In the genomic region with DNA sequence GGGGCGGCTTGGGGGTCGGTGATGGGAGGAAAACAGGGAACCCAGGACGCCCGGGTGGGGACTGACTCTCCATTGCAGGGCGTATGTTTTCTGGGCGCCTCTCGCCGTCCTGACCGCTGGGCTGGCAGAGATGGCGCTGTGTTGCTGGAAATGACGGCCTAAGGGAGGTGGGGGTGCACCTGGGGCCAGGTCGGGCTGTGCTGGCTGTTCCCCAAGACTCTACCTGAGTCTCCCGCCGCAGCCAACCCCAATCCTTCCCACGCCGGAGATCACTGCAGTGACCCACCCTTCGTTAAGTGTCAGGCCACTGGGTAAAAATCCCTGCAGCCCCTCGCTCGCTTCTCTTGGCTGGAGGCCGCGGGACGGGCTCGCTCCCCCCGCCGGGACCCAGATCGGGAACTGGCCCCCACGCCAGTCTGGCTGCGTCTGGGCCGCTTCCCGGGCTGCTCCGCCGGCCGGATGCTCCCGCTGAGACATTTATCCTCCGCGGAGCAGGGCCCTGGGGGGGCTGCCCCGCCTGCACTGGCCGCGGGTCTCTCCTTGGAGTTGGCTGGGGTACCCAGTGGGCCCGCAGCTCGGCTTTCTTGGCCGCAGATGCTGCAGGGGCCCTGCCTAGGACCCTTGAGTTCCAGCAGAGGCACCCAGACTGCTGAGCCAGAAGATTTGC, we compare ENCODE assay signal across 1 cellular context.
A peak's percentile ranks its signal among the peaks of the same experiment; 100 is the strongest.
TF ChIP-seq lines count a peak whose summit lies in the region.

No MANE protein-coding gene starts in this region.

TF ChIP-seq in HepG2, 621 proteins besides CTCF, POLR2A, EP300 and RAD21 (continued from another document and continues in another):
- TF ChIP-seq, protein P1, sequence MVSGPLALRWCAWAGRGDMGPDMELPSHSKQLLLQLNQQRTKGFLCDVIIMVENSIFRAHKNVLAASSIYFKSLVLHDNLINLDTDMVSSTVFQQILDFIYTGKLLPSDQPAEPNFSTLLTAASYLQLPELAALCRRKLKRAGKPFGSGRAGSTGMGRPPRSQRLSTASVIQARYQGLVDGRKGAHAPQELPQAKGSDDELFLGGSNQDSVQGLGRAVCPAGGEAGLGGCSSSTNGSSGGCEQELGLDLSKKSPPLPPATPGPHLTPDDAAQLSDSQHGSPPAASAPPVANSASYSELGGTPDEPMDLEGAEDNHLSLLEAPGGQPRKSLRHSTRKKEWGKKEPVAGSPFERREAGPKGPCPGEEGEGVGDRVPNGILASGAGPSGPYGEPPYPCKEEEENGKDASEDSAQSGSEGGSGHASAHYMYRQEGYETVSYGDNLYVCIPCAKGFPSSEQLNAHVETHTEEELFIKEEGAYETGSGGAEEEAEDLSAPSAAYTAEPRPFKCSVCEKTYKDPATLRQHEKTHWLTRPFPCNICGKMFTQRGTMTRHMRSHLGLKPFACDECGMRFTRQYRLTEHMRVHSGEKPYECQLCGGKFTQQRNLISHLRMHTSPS (CRISPR knock-in tag; IDR thresholded peaks at IDR 0.05; ENCODE audit: low read depth), result no peak
- TF ChIP-seq, protein P2, sequence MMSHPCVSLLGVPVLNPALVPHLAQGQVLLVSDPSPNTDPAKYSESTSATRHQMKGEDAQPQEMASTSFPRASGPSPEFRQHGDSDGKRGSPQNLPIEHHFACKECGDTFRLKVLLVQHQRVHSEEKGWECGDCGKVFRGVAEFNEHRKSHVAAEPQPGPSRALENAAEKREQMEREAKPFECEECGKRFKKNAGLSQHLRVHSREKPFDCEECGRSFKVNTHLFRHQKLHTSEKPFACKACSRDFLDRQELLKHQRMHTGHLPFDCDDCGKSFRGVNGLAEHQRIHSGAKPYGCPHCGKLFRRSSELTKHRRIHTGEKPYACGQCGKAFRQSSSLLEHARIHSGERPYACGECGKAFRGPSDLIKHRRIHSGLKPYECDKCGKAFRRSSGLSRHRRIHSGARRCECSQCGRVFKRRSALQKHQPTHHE (CRISPR knock-in tag; IDR thresholded peaks at IDR 0.05; ENCODE audit: borderline replicate concordance), result no peak
- TF ChIP-seq ZFX (CRISPR knock-in tag; IDR thresholded peaks at IDR 0.05; ENCODE audit: low read depth), result peak; percentile 83
- TF ChIP-seq, protein P3, sequence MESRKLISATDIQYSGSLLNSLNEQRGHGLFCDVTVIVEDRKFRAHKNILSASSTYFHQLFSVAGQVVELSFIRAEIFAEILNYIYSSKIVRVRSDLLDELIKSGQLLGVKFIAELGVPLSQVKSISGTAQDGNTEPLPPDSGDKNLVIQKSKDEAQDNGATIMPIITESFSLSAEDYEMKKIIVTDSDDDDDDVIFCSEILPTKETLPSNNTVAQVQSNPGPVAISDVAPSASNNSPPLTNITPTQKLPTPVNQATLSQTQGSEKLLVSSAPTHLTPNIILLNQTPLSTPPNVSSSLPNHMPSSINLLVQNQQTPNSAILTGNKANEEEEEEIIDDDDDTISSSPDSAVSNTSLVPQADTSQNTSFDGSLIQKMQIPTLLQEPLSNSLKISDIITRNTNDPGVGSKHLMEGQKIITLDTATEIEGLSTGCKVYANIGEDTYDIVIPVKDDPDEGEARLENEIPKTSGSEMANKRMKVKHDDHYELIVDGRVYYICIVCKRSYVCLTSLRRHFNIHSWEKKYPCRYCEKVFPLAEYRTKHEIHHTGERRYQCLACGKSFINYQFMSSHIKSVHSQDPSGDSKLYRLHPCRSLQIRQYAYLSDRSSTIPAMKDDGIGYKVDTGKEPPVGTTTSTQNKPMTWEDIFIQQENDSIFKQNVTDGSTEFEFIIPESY (CRISPR knock-in tag; IDR thresholded peaks at IDR 0.05), result peak; percentile 56; the same call in 1 of the 2 replicates
- peak; percentile 67; the same call in 1 of the 2 replicates for TF ChIP-seq ZFY (CRISPR knock-in tag; IDR thresholded peaks at IDR 0.05)
- TF ChIP-seq RFX3 (CRISPR knock-in tag; IDR thresholded peaks at IDR 0.05), result no peak
- TF ChIP-seq IRX3 (CRISPR knock-in tag; IDR thresholded peaks at IDR 0.05; ENCODE audit: borderline replicate concordance, low read depth), result no peak
- no peak for TF ChIP-seq ZNF430 (CRISPR knock-in tag; IDR thresholded peaks at IDR 0.05)
- no peak for TF ChIP-seq HOXA7 (CRISPR knock-in tag; IDR thresholded peaks at IDR 0.05)
- TF ChIP-seq, protein P4, sequence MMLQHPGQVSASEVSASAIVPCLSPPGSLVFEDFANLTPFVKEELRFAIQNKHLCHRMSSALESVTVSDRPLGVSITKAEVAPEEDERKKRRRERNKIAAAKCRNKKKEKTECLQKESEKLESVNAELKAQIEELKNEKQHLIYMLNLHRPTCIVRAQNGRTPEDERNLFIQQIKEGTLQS (CRISPR knock-in tag; IDR thresholded peaks at IDR 0.05), result no peak
- TF ChIP-seq ZNF790 (CRISPR knock-in tag; IDR thresholded peaks at IDR 0.05; ENCODE audit: borderline replicate concordance), result 0 out of 2 replicates have a peak, but pooled peaks have one; percentile 17
- no peak for TF ChIP-seq ZNF7 (CRISPR knock-in tag; IDR thresholded peaks at IDR 0.05)
- no peak for TF ChIP-seq XBP1 (CRISPR knock-in tag; IDR thresholded peaks at IDR 0.05)
- TF ChIP-seq, protein P5, sequence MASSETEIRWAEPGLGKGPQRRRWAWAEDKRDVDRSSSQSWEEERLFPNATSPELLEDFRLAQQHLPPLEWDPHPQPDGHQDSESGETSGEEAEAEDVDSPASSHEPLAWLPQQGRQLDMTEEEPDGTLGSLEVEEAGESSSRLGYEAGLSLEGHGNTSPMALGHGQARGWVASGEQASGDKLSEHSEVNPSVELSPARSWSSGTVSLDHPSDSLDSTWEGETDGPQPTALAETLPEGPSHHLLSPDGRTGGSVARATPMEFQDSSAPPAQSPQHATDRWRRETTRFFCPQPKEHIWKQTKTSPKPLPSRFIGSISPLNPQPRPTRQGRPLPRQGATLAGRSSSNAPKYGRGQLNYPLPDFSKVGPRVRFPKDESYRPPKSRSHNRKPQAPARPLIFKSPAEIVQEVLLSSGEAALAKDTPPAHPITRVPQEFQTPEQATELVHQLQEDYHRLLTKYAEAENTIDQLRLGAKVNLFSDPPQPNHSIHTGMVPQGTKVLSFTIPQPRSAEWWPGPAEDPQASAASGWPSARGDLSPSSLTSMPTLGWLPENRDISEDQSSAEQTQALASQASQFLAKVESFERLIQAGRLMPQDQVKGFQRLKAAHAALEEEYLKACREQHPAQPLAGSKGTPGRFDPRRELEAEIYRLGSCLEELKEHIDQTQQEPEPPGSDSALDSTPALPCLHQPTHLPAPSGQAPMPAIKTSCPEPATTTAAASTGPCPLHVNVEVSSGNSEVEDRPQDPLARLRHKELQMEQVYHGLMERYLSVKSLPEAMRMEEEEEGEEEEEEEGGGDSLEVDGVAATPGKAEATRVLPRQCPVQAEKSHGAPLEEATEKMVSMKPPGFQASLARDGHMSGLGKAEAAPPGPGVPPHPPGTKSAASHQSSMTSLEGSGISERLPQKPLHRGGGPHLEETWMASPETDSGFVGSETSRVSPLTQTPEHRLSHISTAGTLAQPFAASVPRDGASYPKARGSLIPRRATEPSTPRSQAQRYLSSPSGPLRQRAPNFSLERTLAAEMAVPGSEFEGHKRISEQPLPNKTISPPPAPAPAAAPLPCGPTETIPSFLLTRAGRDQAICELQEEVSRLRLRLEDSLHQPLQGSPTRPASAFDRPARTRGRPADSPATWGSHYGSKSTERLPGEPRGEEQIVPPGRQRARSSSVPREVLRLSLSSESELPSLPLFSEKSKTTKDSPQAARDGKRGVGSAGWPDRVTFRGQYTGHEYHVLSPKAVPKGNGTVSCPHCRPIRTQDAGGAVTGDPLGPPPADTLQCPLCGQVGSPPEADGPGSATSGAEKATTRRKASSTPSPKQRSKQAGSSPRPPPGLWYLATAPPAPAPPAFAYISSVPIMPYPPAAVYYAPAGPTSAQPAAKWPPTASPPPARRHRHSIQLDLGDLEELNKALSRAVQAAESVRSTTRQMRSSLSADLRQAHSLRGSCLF (CRISPR knock-in tag; IDR thresholded peaks at IDR 0.05; ENCODE audit: borderline replicate concordance), result no peak
- TF ChIP-seq GATAD1 (CRISPR knock-in tag; IDR thresholded peaks at IDR 0.05), result no peak
- TF ChIP-seq, protein P6, sequence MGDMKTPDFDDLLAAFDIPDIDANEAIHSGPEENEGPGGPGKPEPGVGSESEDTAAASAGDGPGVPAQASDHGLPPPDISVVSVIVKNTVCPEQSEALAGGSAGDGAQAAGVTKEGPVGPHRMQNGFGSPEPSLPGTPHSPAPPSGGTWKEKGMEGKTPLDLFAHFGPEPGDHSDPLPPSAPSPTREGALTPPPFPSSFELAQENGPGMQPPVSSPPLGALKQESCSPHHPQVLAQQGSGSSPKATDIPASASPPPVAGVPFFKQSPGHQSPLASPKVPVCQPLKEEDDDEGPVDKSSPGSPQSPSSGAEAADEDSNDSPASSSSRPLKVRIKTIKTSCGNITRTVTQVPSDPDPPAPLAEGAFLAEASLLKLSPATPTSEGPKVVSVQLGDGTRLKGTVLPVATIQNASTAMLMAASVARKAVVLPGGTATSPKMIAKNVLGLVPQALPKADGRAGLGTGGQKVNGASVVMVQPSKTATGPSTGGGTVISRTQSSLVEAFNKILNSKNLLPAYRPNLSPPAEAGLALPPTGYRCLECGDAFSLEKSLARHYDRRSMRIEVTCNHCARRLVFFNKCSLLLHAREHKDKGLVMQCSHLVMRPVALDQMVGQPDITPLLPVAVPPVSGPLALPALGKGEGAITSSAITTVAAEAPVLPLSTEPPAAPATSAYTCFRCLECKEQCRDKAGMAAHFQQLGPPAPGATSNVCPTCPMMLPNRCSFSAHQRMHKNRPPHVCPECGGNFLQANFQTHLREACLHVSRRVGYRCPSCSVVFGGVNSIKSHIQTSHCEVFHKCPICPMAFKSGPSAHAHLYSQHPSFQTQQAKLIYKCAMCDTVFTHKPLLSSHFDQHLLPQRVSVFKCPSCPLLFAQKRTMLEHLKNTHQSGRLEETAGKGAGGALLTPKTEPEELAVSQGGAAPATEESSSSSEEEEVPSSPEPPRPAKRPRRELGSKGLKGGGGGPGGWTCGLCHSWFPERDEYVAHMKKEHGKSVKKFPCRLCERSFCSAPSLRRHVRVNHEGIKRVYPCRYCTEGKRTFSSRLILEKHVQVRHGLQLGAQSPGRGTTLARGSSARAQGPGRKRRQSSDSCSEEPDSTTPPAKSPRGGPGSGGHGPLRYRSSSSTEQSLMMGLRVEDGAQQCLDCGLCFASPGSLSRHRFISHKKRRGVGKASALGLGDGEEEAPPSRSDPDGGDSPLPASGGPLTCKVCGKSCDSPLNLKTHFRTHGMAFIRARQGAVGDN (CRISPR knock-in tag; IDR thresholded peaks at IDR 0.05), result peak; percentile 76; the same call in 1 of the 2 replicates
- no peak for TF ChIP-seq ZSCAN9 (CRISPR knock-in tag; IDR thresholded peaks at IDR 0.05; ENCODE audit: borderline replicate concordance)
- no peak for TF ChIP-seq MTF1 (CRISPR knock-in tag; IDR thresholded peaks at IDR 0.05)
- TF ChIP-seq, protein P7, sequence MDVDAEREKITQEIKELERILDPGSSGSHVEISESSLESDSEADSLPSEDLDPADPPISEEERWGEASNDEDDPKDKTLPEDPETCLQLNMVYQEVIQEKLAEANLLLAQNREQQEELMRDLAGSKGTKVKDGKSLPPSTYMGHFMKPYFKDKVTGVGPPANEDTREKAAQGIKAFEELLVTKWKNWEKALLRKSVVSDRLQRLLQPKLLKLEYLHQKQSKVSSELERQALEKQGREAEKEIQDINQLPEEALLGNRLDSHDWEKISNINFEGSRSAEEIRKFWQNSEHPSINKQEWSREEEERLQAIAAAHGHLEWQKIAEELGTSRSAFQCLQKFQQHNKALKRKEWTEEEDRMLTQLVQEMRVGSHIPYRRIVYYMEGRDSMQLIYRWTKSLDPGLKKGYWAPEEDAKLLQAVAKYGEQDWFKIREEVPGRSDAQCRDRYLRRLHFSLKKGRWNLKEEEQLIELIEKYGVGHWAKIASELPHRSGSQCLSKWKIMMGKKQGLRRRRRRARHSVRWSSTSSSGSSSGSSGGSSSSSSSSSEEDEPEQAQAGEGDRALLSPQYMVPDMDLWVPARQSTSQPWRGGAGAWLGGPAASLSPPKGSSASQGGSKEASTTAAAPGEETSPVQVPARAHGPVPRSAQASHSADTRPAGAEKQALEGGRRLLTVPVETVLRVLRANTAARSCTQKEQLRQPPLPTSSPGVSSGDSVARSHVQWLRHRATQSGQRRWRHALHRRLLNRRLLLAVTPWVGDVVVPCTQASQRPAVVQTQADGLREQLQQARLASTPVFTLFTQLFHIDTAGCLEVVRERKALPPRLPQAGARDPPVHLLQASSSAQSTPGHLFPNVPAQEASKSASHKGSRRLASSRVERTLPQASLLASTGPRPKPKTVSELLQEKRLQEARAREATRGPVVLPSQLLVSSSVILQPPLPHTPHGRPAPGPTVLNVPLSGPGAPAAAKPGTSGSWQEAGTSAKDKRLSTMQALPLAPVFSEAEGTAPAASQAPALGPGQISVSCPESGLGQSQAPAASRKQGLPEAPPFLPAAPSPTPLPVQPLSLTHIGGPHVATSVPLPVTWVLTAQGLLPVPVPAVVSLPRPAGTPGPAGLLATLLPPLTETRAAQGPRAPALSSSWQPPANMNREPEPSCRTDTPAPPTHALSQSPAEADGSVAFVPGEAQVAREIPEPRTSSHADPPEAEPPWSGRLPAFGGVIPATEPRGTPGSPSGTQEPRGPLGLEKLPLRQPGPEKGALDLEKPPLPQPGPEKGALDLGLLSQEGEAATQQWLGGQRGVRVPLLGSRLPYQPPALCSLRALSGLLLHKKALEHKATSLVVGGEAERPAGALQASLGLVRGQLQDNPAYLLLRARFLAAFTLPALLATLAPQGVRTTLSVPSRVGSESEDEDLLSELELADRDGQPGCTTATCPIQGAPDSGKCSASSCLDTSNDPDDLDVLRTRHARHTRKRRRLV (CRISPR knock-in tag; IDR thresholded peaks at IDR 0.05), result no peak
- no peak for TF ChIP-seq RARA (CRISPR knock-in tag; IDR thresholded peaks at IDR 0.05)
- no peak for TF ChIP-seq WIZ (CRISPR knock-in tag; IDR thresholded peaks at IDR 0.05)
- no peak for TF ChIP-seq ZFAT (CRISPR knock-in tag; conservative IDR thresholded peaks at IDR 0.05)
- TF ChIP-seq, protein P8, sequence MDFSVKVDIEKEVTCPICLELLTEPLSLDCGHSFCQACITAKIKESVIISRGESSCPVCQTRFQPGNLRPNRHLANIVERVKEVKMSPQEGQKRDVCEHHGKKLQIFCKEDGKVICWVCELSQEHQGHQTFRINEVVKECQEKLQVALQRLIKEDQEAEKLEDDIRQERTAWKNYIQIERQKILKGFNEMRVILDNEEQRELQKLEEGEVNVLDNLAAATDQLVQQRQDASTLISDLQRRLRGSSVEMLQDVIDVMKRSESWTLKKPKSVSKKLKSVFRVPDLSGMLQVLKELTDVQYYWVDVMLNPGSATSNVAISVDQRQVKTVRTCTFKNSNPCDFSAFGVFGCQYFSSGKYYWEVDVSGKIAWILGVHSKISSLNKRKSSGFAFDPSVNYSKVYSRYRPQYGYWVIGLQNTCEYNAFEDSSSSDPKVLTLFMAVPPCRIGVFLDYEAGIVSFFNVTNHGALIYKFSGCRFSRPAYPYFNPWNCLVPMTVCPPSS (IDR thresholded peaks at IDR 0.05), result no peak
- no peak for TF ChIP-seq NAIF1 (CRISPR knock-in tag; IDR thresholded peaks at IDR 0.05; ENCODE audit: borderline replicate concordance)
- no peak for TF ChIP-seq HOXA3 (CRISPR knock-in tag; IDR thresholded peaks at IDR 0.05)
- TF ChIP-seq, protein P9, sequence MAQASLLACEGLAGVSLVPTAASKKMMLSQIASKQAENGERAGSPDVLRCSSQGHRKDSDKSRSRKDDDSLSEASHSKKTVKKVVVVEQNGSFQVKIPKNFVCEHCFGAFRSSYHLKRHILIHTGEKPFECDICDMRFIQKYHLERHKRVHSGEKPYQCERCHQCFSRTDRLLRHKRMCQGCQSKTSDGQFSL (CRISPR knock-in tag; IDR thresholded peaks at IDR 0.05), result peak; percentile 99
- no peak for TF ChIP-seq ISX (CRISPR knock-in tag; conservative IDR thresholded peaks at IDR 0.05)
- no peak; the same call in 1 of the 2 replicates for TF ChIP-seq ZNF441 (CRISPR knock-in tag; IDR thresholded peaks at IDR 0.05; ENCODE audit: borderline replicate concordance)
- TF ChIP-seq SATB2 (CRISPR knock-in tag; IDR thresholded peaks at IDR 0.05), result no peak
- TF ChIP-seq ZC3H4 (CRISPR knock-in tag; IDR thresholded peaks at IDR 0.05; ENCODE audit: borderline replicate concordance), result no peak
